Comparison of ENCODE assay signal across 8 cellular contexts in the genomic region with DNA sequence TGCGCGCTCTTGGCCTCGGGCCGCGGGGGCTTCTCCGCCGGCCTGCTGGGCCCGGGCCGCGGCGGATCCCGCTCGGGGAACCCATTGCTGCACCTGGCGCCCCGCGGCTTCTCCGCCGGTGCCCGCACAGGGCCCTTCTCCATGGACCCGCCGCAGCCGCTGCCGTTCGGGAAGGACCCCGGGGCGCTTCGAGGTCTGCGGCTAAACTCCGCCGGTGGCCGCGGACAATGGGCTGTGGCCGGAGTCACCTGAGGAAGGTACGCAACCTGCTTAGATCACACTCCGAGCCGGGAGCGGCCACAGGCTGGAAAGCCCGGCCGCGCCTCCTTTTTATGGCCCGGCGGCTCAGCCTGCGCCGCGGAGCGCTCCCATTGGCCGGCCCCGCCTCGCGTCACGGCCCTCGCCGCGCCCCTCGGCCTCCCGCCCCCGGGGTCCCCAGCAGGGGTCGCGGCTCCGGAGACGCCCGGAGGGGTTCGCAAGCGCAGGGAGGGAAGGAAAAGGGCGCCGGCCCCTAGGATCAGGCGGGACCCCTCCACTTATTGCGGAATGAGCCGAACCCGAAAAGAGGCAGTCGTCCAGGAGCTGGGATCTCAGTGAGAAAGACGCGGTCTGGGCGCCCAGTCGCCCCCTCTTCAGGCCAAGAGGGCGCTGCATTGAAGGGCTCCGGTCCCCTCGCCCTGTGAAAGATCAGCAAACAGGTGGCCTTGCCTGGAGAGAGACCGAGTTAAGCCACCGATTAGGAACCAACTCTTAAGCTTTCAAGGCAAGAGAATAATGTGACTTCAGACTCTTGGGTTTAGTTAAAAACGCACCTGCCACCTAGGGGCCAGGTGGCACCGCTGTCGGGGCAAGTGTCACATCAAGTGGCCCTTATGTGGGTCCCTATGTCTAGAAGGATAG. TPM values are rescaled to one million over a fixed set of nuclear protein-coding genes. Genes with fewer than 3 reads are reported as not detected.
A peak's percentile ranks its signal among the peaks of the same experiment; 100 is the strongest.
DNase-seq lines count a peak whose midpoint lies in the region; ATAC-seq and TF ChIP-seq lines count a peak whose summit lies in the region.

A gene with protein sequence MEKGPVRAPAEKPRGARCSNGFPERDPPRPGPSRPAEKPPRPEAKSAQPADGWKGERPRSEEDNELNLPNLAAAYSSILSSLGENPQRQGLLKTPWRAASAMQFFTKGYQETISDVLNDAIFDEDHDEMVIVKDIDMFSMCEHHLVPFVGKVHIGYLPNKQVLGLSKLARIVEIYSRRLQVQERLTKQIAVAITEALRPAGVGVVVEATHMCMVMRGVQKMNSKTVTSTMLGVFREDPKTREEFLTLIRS (minus strand): TSS at position 306 of the 900 bp plus-strand sequence. CDS start 163 bp downstream, at position 143.

- H3K4me1 ChIP-seq in smooth muscle cell (ENCODE audit: low read depth) = peaks cover 4% of the 10 kb centered on the region

- in situ Hi-C loops in astrocyte of the cerebellum (cut with HindIII; ENCODE audit: low sequenced_read_pairs) = no loop called here

- H3K79me2 ChIP-seq in smooth muscle cell (ENCODE audit: low read depth) = no peaks in the 10 kb centered on the region

- intact Hi-C loops in T-helper 2 cell treated with Interferon-gamma antibody and Interleukin-4, amounts not matched to agents 100 ng/mL and 5 ng/mL, for 36 hours (cut with micrococcal nuclease) = loop anchor here (1.0 to 10.0 kb wide), 11 partner anchors 9 to 1798 kb away; a partner anchor contains a TSS

- DNase-seq in NCI-H128 (lab: John Stamatoyannopoulos, UW; ENCODE audit: unreplicated experiment) (peak; percentile 76), astrocyte of the cerebellum (ENCODE audit: low read depth) (no peak), smooth muscle cell (lab: John Stamatoyannopoulos, UW; ENCODE audit: unreplicated experiment) (peak; percentile 18), GOT3 (lab: John Stamatoyannopoulos, UW) (no peak)

- H3K4me3 ChIP-seq in astrocyte of the cerebellum (ENCODE audit: low read depth, low read length) = peak within 1 kb of the TSS; percentile 63
- H3K4me3 ChIP-seq in iPS-18c (ENCODE audit: insufficient read depth, low read depth, low read length) = peak within 1 kb of the TSS; percentile 88
- peak within 1 kb of the TSS; percentile 78 for H3K4me3 ChIP-seq in smooth muscle cell

- TF ChIP-seq POLR2A in GM15510 (IDR thresholded peaks at IDR 0.05; ENCODE audit: borderline replicate concordance, extremely low read depth, insufficient read length) = peak; percentile 98

- no peaks in the 10 kb centered on the region for H3K36me3 ChIP-seq in smooth muscle cell (ENCODE audit: low read depth)

- WGBS in smooth muscle cell (ENCODE audit: low lambda C conversion rate) = 2% methylated on average over 63 of the region's 83 CpGs

- H3K9me3 ChIP-seq in iPS-18c (ENCODE audit: control insufficient read depth, insufficient read depth, low read length) (no peaks in the 10 kb centered on the region), smooth muscle cell (replicated peaks; ENCODE audit: low read depth) (no peaks in the 10 kb centered on the region)

- peak within 1 kb of the TSS; percentile 93 for H3K4me2 ChIP-seq in smooth muscle cell

- ATAC-seq in HG02759 (IDR thresholded peaks at IDR 0.05; ENCODE audit: unreplicated experiment) = peak; percentile 85

- TF ChIP-seq CTCF in astrocyte of the cerebellum (IDR thresholded peaks at IDR 0.05; ENCODE audit: low read depth, low read length, missing control alignments) (peak; percentile 43), smooth muscle cell (IDR thresholded peaks at IDR 0.05; ENCODE audit: borderline replicate concordance, insufficient read depth, poor library complexity, severe bottlenecking) (peak; percentile 32)

- H3K27me3 ChIP-seq in smooth muscle cell (ENCODE audit: low read depth) = peaks cover 34% of the 10 kb centered on the region

- no peak within 1 kb of the TSS for H3K27ac ChIP-seq in smooth muscle cell (ENCODE audit: low read depth)

- no peaks in the 10 kb centered on the region for H3F3A ChIP-seq in smooth muscle cell (ENCODE audit: low read depth)

- no peaks in the 10 kb centered on the region for H4K20me1 ChIP-seq in smooth muscle cell (ENCODE audit: low read depth)

- H3K9ac ChIP-seq in smooth muscle cell (ENCODE audit: low read depth) = peak within 1 kb of the TSS; percentile 44

- H2AFZ ChIP-seq in smooth muscle cell (ENCODE audit: low read depth) = peak within 1 kb of the TSS; percentile 70

RNA-seq across cellular contexts. Expression of the gene that starts here (rescaled TPM):
- total RNA-seq in T-helper 2 cell treated with Interferon-gamma antibody and Interleukin-4, amounts not matched to agents 100 ng/mL and 5 ng/mL, for 36 hours = 68.3 and 76.1 TPM in 2 replicates
- 2.1 and 2.3 TPM in 2 replicates for total RNA-seq in smooth muscle cell
- polyA plus RNA-seq in smooth muscle cell = 0.08 and 0.70 TPM in 2 replicates

Comparison
In these comparisons a context has a peak if more than half of its experiments do, and no peak if none do; other contexts are left out.
1. RNA of the gene that starts here (total RNA-seq): 68.3 to 76.1 TPM in T-helper 2 cell treated with Interferon-gamma antibody and Interleukin-4, amounts not matched to agents 100 ng/mL and 5 ng/mL, for 36 hours; 2.1 to 2.3 TPM in smooth muscle cell; every median in the first group is over 10 times any median in the second.
2. DNase-seq: peak in NCI-H128 (single experiment) and smooth muscle cell (single experiment); none in astrocyte of the cerebellum (single experiment) and GOT3 (single experiment).
3. Peak in every context shown above with its lines, with median percentiles within 50 percentile points of each other: H3K4me3 ChIP-seq.